ENCODE assay signal across 20 cellular contexts in the genomic region with DNA sequence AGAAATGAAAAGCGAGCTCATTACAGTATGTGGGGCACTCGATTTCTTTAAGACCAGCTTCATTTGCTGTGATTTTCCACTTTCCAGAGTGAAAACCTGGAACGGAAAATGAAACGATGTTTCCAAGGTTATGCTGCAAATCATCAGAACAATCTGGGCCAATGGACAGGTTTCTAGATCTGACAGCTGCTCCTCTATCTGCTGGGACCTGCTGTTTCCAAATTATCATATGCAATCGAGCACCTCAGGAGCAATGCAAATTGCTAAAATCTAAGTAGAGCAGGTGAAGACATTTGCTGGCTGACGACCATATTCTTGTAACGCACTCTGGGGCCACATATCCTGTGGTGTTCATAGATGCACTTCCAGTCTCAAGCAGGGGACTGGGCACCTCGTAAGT. TPM values are rescaled to one million over a fixed set of nuclear protein-coding genes. Genes with fewer than 3 reads are reported as not detected.
DNase-seq lines count a peak whose midpoint lies in the region; ATAC-seq, FAIRE-seq and TF ChIP-seq lines count a peak whose summit lies in the region.
"Had no signal": no experiment of that assay in that cellular context is flagged by ENCODE, and none has a peak within 500 bp of the region (broad histone marks: within the 10 kb centered on the region; RNA-seq: fewer than 3 reads in every experiment).

No MANE protein-coding gene starts in this region.

- H3K4ac ChIP-seq in mesendoderm (ENCODE audit: low read depth, low read length): no peak overlapping the region

- H2BK5ac ChIP-seq in mesendoderm (ENCODE audit: low read length): no peak overlapping the region

- no peaks in the 10 kb centered on the region for H3K27me3 ChIP-seq in keratinocyte (ENCODE audit: control insufficient read depth, extremely low read depth, insufficient read depth, low read length)
- no peaks in the 10 kb centered on the region for H3K27me3 ChIP-seq in mesendoderm (ENCODE audit: insufficient read depth, low read length, poor library complexity)

- TF ChIP-seq CTCF in keratinocyte (optimal IDR thresholded peaks at IDR 0.05 in 1 of 3, IDR thresholded peaks at IDR 0.05 in 1 of 3, conservative IDR thresholded peaks at IDR 0.05 in 1 of 3; ENCODE audit: extremely low read depth in 1 of 3, insufficient read depth in 2 of 3, low read length in 3 of 3) (no peak), GM20000 (IDR thresholded peaks at IDR 0.05; ENCODE audit: extremely low read depth, missing control alignments) (no peak)

- FAIRE-seq in keratinocyte (lab: Jason Lieb, UNC): peak; percentile 34
- FAIRE-seq: A549, D721Med, GM12892, GM18507, H54 had no signal

- H2AK5ac ChIP-seq in mesendoderm (ENCODE audit: low read length): no peak overlapping the region

- no peaks in the 10 kb centered on the region for H4K20me1 ChIP-seq in keratinocyte (ENCODE audit: control insufficient read depth, extremely low read depth, insufficient read depth, low read length)

- no peak overlapping the region for H4K8ac ChIP-seq in mesendoderm (ENCODE audit: low read depth, low read length)

- DNase-seq in NCI-H2171 treated with DMSO at 0.1 percent for 48 hours (lab: John Stamatoyannopoulos, UW) (peak; percentile 20), NCI-H2171 (lab: John Stamatoyannopoulos, UW) (no peak), cerebellum (ENCODE audit: low spot score) (peak; percentile 59), keratinocyte (ENCODE audit: low read depth, low spot score) (no peak), mesendoderm (no peak), GM20000 (ENCODE audit: low spot score) (no peak)
- DNase-seq: AML-193; Caco-2; CD4-positive, alpha-beta T cell; GDM1; HCEC 1CT had no signal

- dilution Hi-C loops in keratinocyte (cut with MboI; ENCODE audit: extremely low pct_ligation_motif_present, low sequenced_read_pairs): no loop called here

- no peak overlapping the region for H2AFZ ChIP-seq in keratinocyte (ENCODE audit: control insufficient read depth, low read length)

- H2BK15ac ChIP-seq in mesendoderm (replicated peaks; ENCODE audit: low read depth): no peak overlapping the region

- ATAC-seq in HG03439 (IDR thresholded peaks at IDR 0.05; ENCODE audit: unreplicated experiment): no peak
- ATAC-seq: A549 had no signal

- H3K18ac ChIP-seq in mesendoderm (ENCODE audit: low read length): no peak overlapping the region

- no CpG with 5 or more reads among the region's 8 CpGs for WGBS in mesendoderm (ENCODE audit: extremely low coverage, insufficient coverage, low lambda C conversion rate)

- H3K4me1 ChIP-seq in keratinocyte (ENCODE audit: control insufficient read depth, extremely low read depth, insufficient read depth, low read length): no peaks in the 10 kb centered on the region
- H3K4me1 ChIP-seq in mesendoderm (ENCODE audit: control insufficient read depth, low read depth, low read length): no peaks in the 10 kb centered on the region
- H3K4me1 ChIP-seq: A549, Caco-2 had no signal

- H3K9ac ChIP-seq in keratinocyte (ENCODE audit: control insufficient read depth, extremely low read depth, insufficient read depth, low read length): no peak overlapping the region
- no peak overlapping the region for H3K9ac ChIP-seq in mesendoderm (ENCODE audit: low read length)

- H3K4me3 ChIP-seq in keratinocyte (ENCODE audit: control insufficient read depth in 2 of 3, extremely low read depth in 1 of 3, insufficient read depth in 2 of 3, low read depth in 1 of 3, low read length in 3 of 3) (no peak overlapping the region), mesendoderm (ENCODE audit: low read length) (no peak overlapping the region)
- H3K4me3 ChIP-seq: A549 had no signal

- H3K23ac ChIP-seq in mesendoderm (ENCODE audit: low read length): no peak overlapping the region

- no peak overlapping the region for H3K27ac ChIP-seq in keratinocyte (ENCODE audit: control insufficient read depth, insufficient read depth, low read length)
- H3K27ac ChIP-seq in mesendoderm (ENCODE audit: low read depth, low read length): no peak overlapping the region
- H3K27ac ChIP-seq: 22Rv1, A549, C4-2B, HL-60 had no signal

- H2BK120ac ChIP-seq in mesendoderm (ENCODE audit: low read depth, low read length): no peak overlapping the region

- no peak overlapping the region for H4K5ac ChIP-seq in mesendoderm (ENCODE audit: low read length)

- H3K9me3 ChIP-seq in keratinocyte (ENCODE audit: control insufficient read depth, low read depth, low read length): no peaks in the 10 kb centered on the region
- H3K9me3 ChIP-seq: A549, Caco-2 had no signal

- no peak overlapping the region for H3K56ac ChIP-seq in mesendoderm (ENCODE audit: low read length)

- H3K36me3 ChIP-seq in keratinocyte (ENCODE audit: control insufficient read depth in 2 of 2, extremely low read depth in 1 of 2, insufficient read depth in 2 of 2, low read length in 2 of 2) (no peaks in the 10 kb centered on the region), mesendoderm (ENCODE audit: control insufficient read depth, insufficient read depth, low read length) (no peaks in the 10 kb centered on the region)

- no peak overlapping the region for H3K4me2 ChIP-seq in keratinocyte (ENCODE audit: control insufficient read depth, extremely low read depth, insufficient read depth, low read depth, low read length)
- no peak overlapping the region for H3K4me2 ChIP-seq in mesendoderm (ENCODE audit: low read length)
- H3K4me2 ChIP-seq: A549 had no signal

- no peaks in the 10 kb centered on the region for H3K79me2 ChIP-seq in keratinocyte (ENCODE audit: control insufficient read depth, insufficient read depth, low read length)
- H3K79me2 ChIP-seq in mesendoderm (ENCODE audit: control insufficient read depth, insufficient read depth, low read length): no peaks in the 10 kb centered on the region

- H3K79me1 ChIP-seq in mesendoderm (ENCODE audit: low read length): no peaks in the 10 kb centered on the region

- H3K9me1 ChIP-seq in keratinocyte (ENCODE audit: control insufficient read depth, extremely low read depth, insufficient read depth, low read length): no peaks in the 10 kb centered on the region

RNA-seq across cellular contexts. Expression of a gene that starts 39.7 kb away (rescaled TPM):
- total RNA-seq in cerebellum: 79.3 TPM
- polyA plus RNA-seq in keratinocyte: 8.3 to 10.7 TPM (median 9.4 TPM) in 3 replicates
- 21.2 TPM for polyA plus RNA-seq in keratinocyte (2011; ENCODE audit: low read depth)
- 7.6 and 7.7 TPM in 2 replicates for polyA plus RNA-seq in keratinocyte (2011; cell fraction: cytosol; rRNA removed)
- 16.5 and 18.7 TPM in 2 replicates for polyA plus RNA-seq in keratinocyte (2011; cell fraction: nucleus; rRNA removed)
- 10.2 and 28.6 TPM in 2 replicates for polyA plus RNA-seq in keratinocyte (2012; ENCODE audit: low replicate concordance)
- polyA minus RNA-seq in keratinocyte: 36.9 to 62.9 TPM (median 48.1 TPM) in 3 replicates
- polyA minus RNA-seq in keratinocyte (2011; cell fraction: cytosol; rRNA and poly(A)+ RNA removed): 24.0 TPM
- polyA minus RNA-seq in keratinocyte (2011; cell fraction: nucleus; rRNA and poly(A)+ RNA removed): 30.3 and 50.9 TPM in 2 replicates
- polyA plus RNA-seq in mesendoderm (2013, experiment 1 of 2): 19.2 TPM
- polyA plus RNA-seq in mesendoderm (2013, experiment 2 of 2): 20.3 TPM

Comparison
In these comparisons a context has a peak if more than half of its experiments do, and no peak if none do; other contexts are left out.
1. DNase-seq: peak in NCI-H2171 treated with DMSO at 0.1 percent for 48 hours (single experiment) and cerebellum (single experiment); none in NCI-H2171 (single experiment), keratinocyte (single experiment), mesendoderm (single experiment) and GM20000 (single experiment).